Comparison of ENCODE assay signal across 8 cellular contexts in genomic region chr11:94544832-94545640, GRCh38. TPM values are rescaled to one million over a fixed set of nuclear protein-coding genes. Genes with fewer than 3 reads are reported as not detected.
DNase-seq lines count a peak whose midpoint lies in the region; ATAC-seq, FAIRE-seq and TF ChIP-seq lines count a peak whose summit lies in the region.

No MANE protein-coding gene starts in this region.

- no peak for ATAC-seq in left lobe of liver
- no peak for ATAC-seq in GM18517 (IDR thresholded peaks at IDR 0.05; ENCODE audit: unreplicated experiment)

- peaks cover 32% of the 10 kb centered on the region for H3K4me1 ChIP-seq in ACC112 (ENCODE audit: control insufficient read depth, insufficient read depth, low read length, unreplicated experiment)
- peaks cover 19% of the 10 kb centered on the region for H3K4me1 ChIP-seq in HUES48 (ENCODE audit: control insufficient read depth, insufficient read depth, low read length)

- H3K9me3 ChIP-seq in HUES48 (ENCODE audit: control insufficient read depth, insufficient read depth, low read length): no peaks in the 10 kb centered on the region

- peaks cover 7% of the 10 kb centered on the region for H3K36me3 Mint-ChIP-seq in MCF 10A (ENCODE audit: insufficient read depth, unreplicated experiment)

- no peak overlapping the region for H3K27ac Mint-ChIP-seq in MCF 10A (ENCODE audit: low read depth, unreplicated experiment)

- no peaks in the 10 kb centered on the region for H3K27me3 Mint-ChIP-seq in MCF 10A (ENCODE audit: insufficient read depth, unreplicated experiment)

- intact Hi-C loops in MCF 10A (cut with micrococcal nuclease): no loop called here

- H2AFZ ChIP-seq in ACC112 (ENCODE audit: low read length, unreplicated experiment): peak overlapping the region; percentile 58

- H3K4me1 Mint-ChIP-seq in MCF 10A (ENCODE audit: insufficient read depth, unreplicated experiment): peaks cover 5% of the 10 kb centered on the region

- no peaks in the 10 kb centered on the region for H3K36me3 ChIP-seq in ACC112 (ENCODE audit: insufficient read depth, low read length)
- H3K36me3 ChIP-seq in HUES48 (ENCODE audit: control insufficient read depth, insufficient read depth, low read length): no peaks in the 10 kb centered on the region

- peak overlapping the region; percentile 47 for H3K4me3 Mint-ChIP-seq in MCF 10A (ENCODE audit: unreplicated experiment)

- 0 out of 2 replicates have a peak overlapping the region, but pooled peaks have one; percentile 10 for H3K9ac ChIP-seq in HUES48 (ENCODE audit: low read depth, low read length)

- no peak for DNase-seq in MCF 10A (ENCODE audit: unreplicated experiment)
- DNase-seq in left lobe of liver (ENCODE audit: low spot score): peak; percentile 53
- peak in 6 of 49 donors; percentile 7 to 67 (median 18) for DNase-seq in substantia nigra (lab: John Stamatoyannopoulos, UW)
- no peak for DNase-seq in frontal cortex (ENCODE audit: low spot score in 2 of 2)
- no peak for DNase-seq in NCI-H1417 (lab: John Stamatoyannopoulos, UW)

- H3K4me3 ChIP-seq in ACC112 (ENCODE audit: low read depth, low read length): peak overlapping the region; percentile 85
- peak overlapping the region; percentile 75 for H3K4me3 ChIP-seq in HUES48 (ENCODE audit: low read depth, low read length)

- no peak for TF ChIP-seq CTCF in MCF 10A (IDR thresholded peaks at IDR 0.05; ENCODE audit: unreplicated experiment)

- H3K27ac ChIP-seq in ACC112 (ENCODE audit: low read depth, low read length) (peak overlapping the region; percentile 93; the same call in 1 of the 2 replicates), HUES48 (ENCODE audit: low read depth, low read length) (no peak overlapping the region), substantia nigra (ENCODE audit: low read depth, low read length, poor library complexity, severe bottlenecking) (peak overlapping the region; percentile 15)

- POLR2A ChIA-PET in MCF 10A (lab: Yijun Ruan, JAX): interaction anchor here (1.0 kb wide), 1 partner anchor 10 kb away, joined by 4 read pairs; no protein-coding TSS in a partner anchor

- peaks cover 51% of the 10 kb centered on the region for H3K79me2 ChIP-seq in ACC112 (ENCODE audit: control insufficient read depth, insufficient read depth, low read length, unreplicated experiment)

- no peaks in the 10 kb centered on the region for H3K9me3 Mint-ChIP-seq in MCF 10A (ENCODE audit: unreplicated experiment)

- CTCF ChIA-PET in MCF 10A (lab: Yijun Ruan, JAX): interaction anchor here (1.0 to 1.4 kb wide), 3 partner anchors 9 to 25 kb away, joined by 3 to 4 read pairs (median 4); no protein-coding TSS in a partner anchor

- H3K27me3 ChIP-seq in ACC112 (ENCODE audit: insufficient read depth, low read length) (no peaks in the 10 kb centered on the region), HUES48 (ENCODE audit: control insufficient read depth, insufficient read depth, low read length) (peaks cover 41% of the 10 kb centered on the region)

- FAIRE-seq in frontal cortex (lab: Jason Lieb, UNC): no peak

- no TSS peak for BruUV-seq in MCF 10A (replicated peaks; lab: Mats Ljungman, UMichigan)

RNA-seq across cellular contexts. Expression of gene FUT4, which starts 1.3 kb away (rescaled TPM):
- total RNA-seq in MCF 10A (2022): 0.23 and 0.32 TPM in 2 replicates
- 1.2 TPM for total RNA-seq in left lobe of liver
- total RNA-seq in frontal cortex: 7.3 TPM

RNA-seq across cellular contexts. Expression of gene PIWIL4, which starts 22.1 kb away (rescaled TPM):
- total RNA-seq in MCF 10A (2022): not detected in 2 replicates
- 0.28 TPM for total RNA-seq in left lobe of liver
- total RNA-seq in frontal cortex: 7.7 TPM

RNA-seq across cellular contexts. Expression of gene C11orf97, which starts 32.8 kb away (rescaled TPM):
- not detected in 2 replicates for total RNA-seq in MCF 10A (2022)
- 0.35 TPM for total RNA-seq in left lobe of liver
- not detected for total RNA-seq in frontal cortex

RNA-seq across cellular contexts. Expression of gene ANKRD49, which starts 51.3 kb away (rescaled TPM):
- total RNA-seq in MCF 10A (2022) (9.7 and 13.0 TPM in 2 replicates), left lobe of liver (4.3 TPM), frontal cortex (25.3 TPM)

RNA-seq across cellular contexts. Expression of gene MRE11, which starts 51.4 kb away (rescaled TPM):
- total RNA-seq in MCF 10A (2022): 13.2 and 15.1 TPM in 2 replicates
- 3.9 TPM for total RNA-seq in left lobe of liver
- total RNA-seq in frontal cortex: 12.6 TPM
